1 cellular context compared by ENCODE assay signal in the genomic region with DNA sequence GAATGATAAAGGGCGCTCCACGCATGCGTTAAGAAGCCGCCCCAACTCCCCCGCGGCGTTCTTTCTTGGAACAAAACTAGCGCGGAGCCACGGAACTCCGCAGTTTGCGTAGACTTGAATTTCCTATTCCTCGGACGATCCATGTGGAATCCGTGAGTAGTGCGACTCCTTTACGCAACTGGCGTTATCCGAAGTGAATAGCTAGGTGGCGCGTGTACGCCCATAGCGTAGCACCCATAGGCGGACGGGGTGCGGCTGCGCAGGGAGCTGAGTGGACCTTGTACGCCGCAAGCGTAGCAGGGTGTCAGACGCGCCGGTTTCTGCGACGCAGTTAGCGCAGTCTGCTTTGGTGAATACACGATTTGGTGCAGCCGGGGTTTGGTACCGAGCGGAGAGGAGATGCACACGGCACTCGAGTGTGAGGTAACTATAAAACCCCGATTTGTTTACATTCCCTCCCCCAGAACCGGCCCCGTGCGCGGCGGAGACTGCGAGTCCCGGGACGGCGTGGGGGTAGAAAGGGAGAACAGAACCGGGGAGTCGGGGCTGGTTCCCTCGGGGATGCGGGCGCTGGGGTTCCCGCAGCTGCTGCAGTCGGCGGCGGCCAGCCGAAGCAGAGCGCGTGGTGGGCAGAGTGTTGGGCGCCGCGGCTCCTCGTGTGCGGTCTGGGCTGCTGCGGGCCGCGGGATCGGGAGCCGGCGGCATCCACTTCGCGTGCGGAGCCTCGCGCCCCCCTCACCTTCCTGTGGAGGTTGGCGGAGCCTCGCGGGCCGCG.
A peak's percentile ranks its signal among the peaks of the same experiment; 100 is the strongest.
TF ChIP-seq lines count a peak whose summit lies in the region.

Gene SLC39A10 (plus strand): TSS at position 368 of the 775 bp plus-strand sequence. CDS start 22,817 bp downstream, outside the sequence.

TF ChIP-seq in K562, 482 proteins besides CTCF, POLR2A, EP300 and RAD21 (continued from another document and continues in another):
- TF ChIP-seq E2F6 (IDR thresholded peaks at IDR 0.05; ENCODE audit: borderline replicate concordance in 1 of 2, extremely low read depth in 1 of 2, insufficient read depth in 1 of 2, insufficient read length in 1 of 2, low read depth in 1 of 2, low read length in 1 of 2, poor library complexity in 1 of 2, severe bottlenecking in 1 of 2) (peak in 1 of 2 experiments; percentile 67), NFIX (CRISPR knock-in tag; IDR thresholded peaks at IDR 0.05; ENCODE audit: low read depth) (no peak), PREB (CRISPR knock-in tag; IDR thresholded peaks at IDR 0.05) (no peak), ZSCAN29 (IDR thresholded peaks at IDR 0.05) (peak; percentile 84), SUPT5H (IDR thresholded peaks at IDR 0.05) (peak; percentile 84), ZNF146 (CRISPR knock-in tag; IDR thresholded peaks at IDR 0.05; ENCODE audit: unreplicated experiment) (no peak), L3MBTL2 (IDR thresholded peaks at IDR 0.05) (peak; percentile 3; the same call in 1 of the 2 replicates), MEIS2 (IDR thresholded peaks at IDR 0.05; ENCODE audit: partially characterized antibody) (peak; percentile 73), ZNF717 (CRISPR knock-in tag; IDR thresholded peaks at IDR 0.05) (no peak), POLR2AphosphoS5 (IDR thresholded peaks at IDR 0.05; ENCODE audit: control insufficient read depth, insufficient read depth, low read depth, low read length) (peak; percentile 93), FIP1L1 (IDR thresholded peaks at IDR 0.05; ENCODE audit: low read depth, low read length, poor library complexity, severe bottlenecking) (peak; percentile 63), NFE2 (IDR thresholded peaks at IDR 0.05; ENCODE audit: low read depth) (no peak), POLR2G (IDR thresholded peaks at IDR 0.05; ENCODE audit: low read depth, low read length) (peak; percentile 93; the same call in 1 of the 2 replicates), NFXL1 (CRISPR knock-in tag; IDR thresholded peaks at IDR 0.05) (no peak), FUS (optimal IDR thresholded peaks at IDR 0.05; ENCODE audit: low read depth, low read length) (peak; percentile 51), RBM14 (IDR thresholded peaks at IDR 0.05; ENCODE audit: borderline replicate concordance, insufficient read depth, low read depth, low read length) (no peak; the same call in 1 of the 2 replicates), ZNF41 (CRISPR knock-in tag; conservative IDR thresholded peaks at IDR 0.05) (no peak), SMAD1 (IDR thresholded peaks at IDR 0.05; ENCODE audit: low read depth, low read length, partially characterized antibody) (peak; percentile 66), HNRNPL (IDR thresholded peaks at IDR 0.05; ENCODE audit: low read depth, low read length) (peak; percentile 100), ZNF764 (CRISPR knock-in tag; IDR thresholded peaks at IDR 0.05; ENCODE audit: low read depth) (no peak), SRSF1 (IDR thresholded peaks at IDR 0.05; ENCODE audit: low read depth, low read length) (peak; percentile 100), NFRKB (IDR thresholded peaks at IDR 0.05; ENCODE audit: low read depth) (peak; percentile 21; the same call in 1 of the 2 replicates), HMGXB4 (CRISPR knock-in tag; IDR thresholded peaks at IDR 0.05) (peak; percentile 23; the same call in 1 of the 2 replicates), FOXO4 (CRISPR knock-in tag; IDR thresholded peaks at IDR 0.05) (no peak), BHLHE40 (IDR thresholded peaks at IDR 0.05; ENCODE audit: low read length) (peak; percentile 59), HDAC6 (IDR thresholded peaks at IDR 0.05; ENCODE audit: low read depth, low read length) (no peak), SMC3 (conservative IDR thresholded peaks at IDR 0.05; ENCODE audit: insufficient read depth, low read depth, low read length) (no peak), ZC3H4 (CRISPR knock-in tag; IDR thresholded peaks at IDR 0.05; ENCODE audit: borderline replicate concordance) (peak; percentile 93), XRCC4 (IDR thresholded peaks at IDR 0.05; ENCODE audit: extremely low read depth, insufficient read depth, insufficient read length) (no peak), DPF2 (IDR thresholded peaks at IDR 0.05) (no peak), SOX6 (IDR thresholded peaks at IDR 0.05) (0 out of 2 replicates have a peak, but pooled peaks have one; percentile 8), SP1 (CRISPR knock-in tag; IDR thresholded peaks at IDR 0.05) (peak; percentile 79), E2F3 (CRISPR knock-in tag; IDR thresholded peaks at IDR 0.05) (peak; percentile 51; the same call in 1 of the 2 replicates), MLLT1 (IDR thresholded peaks at IDR 0.05) (no peak), CREBBP (IDR thresholded peaks at IDR 0.05; ENCODE audit: low read depth, low read length) (no peak), RBM22 (IDR thresholded peaks at IDR 0.05; ENCODE audit: low read depth, low read length, poor library complexity, severe bottlenecking) (peak; percentile 41), EGR1 (conservative IDR thresholded peaks at IDR 0.05) (peak; percentile 45), PATZ1 (CRISPR knock-in tag; IDR thresholded peaks at IDR 0.05; ENCODE audit: borderline replicate concordance) (no peak), GTF2F1 (IDR thresholded peaks at IDR 0.05; ENCODE audit: low read depth, low read length) (peak; percentile 91), SRF (CRISPR knock-in tag; IDR thresholded peaks at IDR 0.05) (peak; percentile 31 to 63; a peak in 2 of 4 replicates), ZNF263 (CRISPR knock-in tag; IDR thresholded peaks at IDR 0.05; ENCODE audit: borderline replicate concordance) (no peak), ZNF785 (CRISPR knock-in tag; IDR thresholded peaks at IDR 0.05) (no peak), KDM2B (CRISPR knock-in tag; IDR thresholded peaks at IDR 0.05) (peak; percentile 57; the same call in 1 of the 2 replicates), PML (IDR thresholded peaks at IDR 0.05; ENCODE audit: low read length) (peak; percentile 59; the same call in 1 of the 2 replicates), POLR2H (tag; IDR thresholded peaks at IDR 0.05; ENCODE audit: low read depth) (peak; percentile 82), GABPA (tag; conservative IDR thresholded peaks at IDR 0.05; ENCODE audit: low read depth) (no peak), FOXA3 (CRISPR knock-in tag; conservative IDR thresholded peaks at IDR 0.05 in 1 of 2, IDR thresholded peaks at IDR 0.05 in 1 of 2) (peak; percentile 85 to 92)
- TF ChIP-seq, protein P1, sequence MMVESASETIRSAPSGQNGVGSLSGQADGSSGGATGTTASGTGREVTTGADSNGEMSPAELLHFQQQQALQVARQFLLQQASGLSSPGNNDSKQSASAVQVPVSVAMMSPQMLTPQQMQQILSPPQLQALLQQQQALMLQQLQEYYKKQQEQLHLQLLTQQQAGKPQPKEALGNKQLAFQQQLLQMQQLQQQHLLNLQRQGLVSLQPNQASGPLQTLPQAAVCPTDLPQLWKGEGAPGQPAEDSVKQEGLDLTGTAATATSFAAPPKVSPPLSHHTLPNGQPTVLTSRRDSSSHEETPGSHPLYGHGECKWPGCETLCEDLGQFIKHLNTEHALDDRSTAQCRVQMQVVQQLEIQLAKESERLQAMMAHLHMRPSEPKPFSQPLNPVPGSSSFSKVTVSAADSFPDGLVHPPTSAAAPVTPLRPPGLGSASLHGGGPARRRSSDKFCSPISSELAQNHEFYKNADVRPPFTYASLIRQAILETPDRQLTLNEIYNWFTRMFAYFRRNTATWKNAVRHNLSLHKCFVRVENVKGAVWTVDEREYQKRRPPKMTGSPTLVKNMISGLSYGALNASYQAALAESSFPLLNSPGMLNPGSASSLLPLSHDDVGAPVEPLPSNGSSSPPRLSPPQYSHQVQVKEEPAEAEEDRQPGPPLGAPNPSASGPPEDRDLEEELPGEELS (CRISPR knock-in tag; IDR thresholded peaks at IDR 0.05; ENCODE audit: borderline replicate concordance) = no peak
- TF ChIP-seq, protein P2, sequence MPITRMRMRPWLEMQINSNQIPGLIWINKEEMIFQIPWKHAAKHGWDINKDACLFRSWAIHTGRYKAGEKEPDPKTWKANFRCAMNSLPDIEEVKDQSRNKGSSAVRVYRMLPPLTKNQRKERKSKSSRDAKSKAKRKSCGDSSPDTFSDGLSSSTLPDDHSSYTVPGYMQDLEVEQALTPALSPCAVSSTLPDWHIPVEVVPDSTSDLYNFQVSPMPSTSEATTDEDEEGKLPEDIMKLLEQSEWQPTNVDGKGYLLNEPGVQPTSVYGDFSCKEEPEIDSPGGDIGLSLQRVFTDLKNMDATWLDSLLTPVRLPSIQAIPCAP (CRISPR knock-in tag; IDR thresholded peaks at IDR 0.05; ENCODE audit: borderline replicate concordance) = peak; percentile 46; the same call in 1 of the 2 replicates
- TF ChIP-seq, protein P3, sequence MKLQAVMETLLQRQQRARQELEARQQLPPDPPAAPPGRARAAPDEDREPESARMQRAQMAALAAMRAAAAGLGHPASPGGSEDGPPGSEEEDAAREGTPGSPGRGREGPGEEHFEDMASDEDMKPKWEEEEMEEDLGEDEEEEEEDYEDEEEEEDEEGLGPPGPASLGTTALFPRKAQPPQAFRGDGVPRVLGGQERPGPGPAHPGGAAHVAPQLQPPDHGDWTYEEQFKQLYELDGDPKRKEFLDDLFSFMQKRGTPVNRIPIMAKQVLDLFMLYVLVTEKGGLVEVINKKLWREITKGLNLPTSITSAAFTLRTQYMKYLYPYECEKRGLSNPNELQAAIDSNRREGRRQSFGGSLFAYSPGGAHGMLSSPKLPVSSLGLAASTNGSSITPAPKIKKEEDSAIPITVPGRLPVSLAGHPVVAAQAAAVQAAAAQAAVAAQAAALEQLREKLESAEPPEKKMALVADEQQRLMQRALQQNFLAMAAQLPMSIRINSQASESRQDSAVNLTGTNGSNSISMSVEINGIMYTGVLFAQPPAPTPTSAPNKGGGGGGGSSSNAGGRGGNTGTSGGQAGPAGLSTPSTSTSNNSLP (IDR thresholded peaks at IDR 0.05; ENCODE audit: borderline replicate concordance, low read depth, low read length) = no peak
